Comparison of ENCODE assay signal across 18 cellular contexts in genomic region chr10:32104181-32104580, GRCh38.
"Had no signal": no experiment of that assay in that cellular context is flagged by ENCODE, and none has a peak within 500 bp of the region (broad histone marks: within the 10 kb centered on the region; RNA-seq: fewer than 3 reads in every experiment).

No MANE protein-coding gene starts in this region.

- H3K4me3 Mint-ChIP-seq: activated CD8-positive, alpha-beta memory T cell treated with anti-CD3 and anti-CD28 coated beads, Interleukin-2, amount 10 ng/mL, durations not matched to agents 7 days and 5 days; activated naive CD4-positive, alpha-beta T cell treated with anti-CD3 and anti-CD28 coated beads, Interleukin-2, amount 10 ng/mL, durations not matched to agents 7 days and 5 days; activated T-cell treated with anti-CD3 and anti-CD28 coated beads, Interleukin-2, amount 50 U/mL, for 24 hours; naive thymus-derived CD8-positive, alpha-beta T cell had no signal

- ATAC-seq: activated CD8-positive, alpha-beta memory T cell treated with anti-CD3 and anti-CD28 coated beads, Interleukin-2, amount 10 ng/mL, durations not matched to agents 7 days and 5 days; left lobe of liver; naive thymus-derived CD8-positive, alpha-beta T cell had no signal

- DNase-seq: activated CD4-positive, alpha-beta T cell treated with anti-CD3 and anti-CD28 coated beads for 1 hour; activated CD4-positive, alpha-beta T cell treated with anti-CD3 and anti-CD28 coated beads, Interleukin-2, amount 50 U/mL, for 4 hours; activated CD8-positive, alpha-beta memory T cell treated with anti-CD3 and anti-CD28 coated beads, Interleukin-2, amount 10 ng/mL, durations not matched to agents 7 days and 5 days; activated naive CD4-positive, alpha-beta T cell treated with anti-CD3 and anti-CD28 coated beads, Interleukin-2, amount 10 ng/mL, durations not matched to agents 7 days and 5 days; activated T-cell treated with anti-CD3 and anti-CD28 coated beads, Interleukin-2, amount 50 U/mL, for 24 hours; colonic mucosa; effector CD4-positive, alpha-beta T cell; naive thymus-derived CD8-positive, alpha-beta T cell; small intestine; stimulated activated CD4-positive, alpha-beta T cell treated with anti-CD3 and anti-CD28 coated beads, Interleukin-4, amount 100 ng/mL, for 24 hours; stimulated activated naive CD4-positive, alpha-beta T cell treated with Interleukin-2 at 50 U/mL for 16 hours; T-helper 1 cell; trophoblast cell had no signal

- H3K27me3 ChIP-seq: adrenal gland, colonic mucosa, neutrophil, right atrium auricular region had no signal

- H3K4me1 Mint-ChIP-seq: activated CD8-positive, alpha-beta memory T cell treated with anti-CD3 and anti-CD28 coated beads, Interleukin-2, amount 10 ng/mL, durations not matched to agents 7 days and 5 days; activated naive CD4-positive, alpha-beta T cell treated with anti-CD3 and anti-CD28 coated beads, Interleukin-2, amount 10 ng/mL, durations not matched to agents 7 days and 5 days; naive thymus-derived CD8-positive, alpha-beta T cell had no signal

- H3K36me3 ChIP-seq: adrenal gland, colonic mucosa, neutrophil, right atrium auricular region had no signal

- H3K9me3 ChIP-seq: adrenal gland, colonic mucosa, neutrophil, right atrium auricular region had no signal

- H3K27me3 Mint-ChIP-seq: activated naive CD4-positive, alpha-beta T cell treated with anti-CD3 and anti-CD28 coated beads, Interleukin-2, amount 10 ng/mL, durations not matched to agents 7 days and 5 days; progenitor cell of endocrine pancreas had no signal

- H3K27ac Mint-ChIP-seq: activated CD8-positive, alpha-beta memory T cell treated with anti-CD3 and anti-CD28 coated beads, Interleukin-2, amount 10 ng/mL, durations not matched to agents 7 days and 5 days; activated naive CD4-positive, alpha-beta T cell treated with anti-CD3 and anti-CD28 coated beads, Interleukin-2, amount 10 ng/mL, durations not matched to agents 7 days and 5 days; activated T-cell treated with anti-CD3 and anti-CD28 coated beads, Interleukin-2, amount 50 U/mL, for 24 hours; progenitor cell of endocrine pancreas had no signal

- H3K9me3 Mint-ChIP-seq: activated naive CD4-positive, alpha-beta T cell treated with anti-CD3 and anti-CD28 coated beads, Interleukin-2, amount 10 ng/mL, durations not matched to agents 7 days and 5 days had no signal

- H3K36me3 Mint-ChIP-seq: activated naive CD4-positive, alpha-beta T cell treated with anti-CD3 and anti-CD28 coated beads, Interleukin-2, amount 10 ng/mL, durations not matched to agents 7 days and 5 days had no signal

- H3K4me1 ChIP-seq: colonic mucosa, right atrium auricular region had no signal

- H3K4me3 ChIP-seq: adrenal gland, colonic mucosa, right atrium auricular region had no signal

- H3K27ac ChIP-seq: colonic mucosa, neutrophil, right atrium auricular region had no signal
